Comparison of ENCODE assay signal across 9 cellular contexts in genomic region chr14:61329478-61330051, GRCh38. TPM values are rescaled to one million over a fixed set of nuclear protein-coding genes. Genes with fewer than 3 reads are reported as not detected.
A peak's percentile ranks its signal among the peaks of the same experiment; 100 is the strongest.
DNase-seq lines count a peak whose midpoint lies in the region; ATAC-seq and TF ChIP-seq lines count a peak whose summit lies in the region.
"Had no signal": no experiment of that assay in that cellular context is flagged by ENCODE, and none has a peak within 500 bp of the region (broad histone marks: within the 10 kb centered on the region; RNA-seq: fewer than 3 reads in every experiment).

No MANE protein-coding gene starts in this region.

- H3K36me3 ChIP-seq in heart right ventricle (no peaks in the 10 kb centered on the region), Loucy (ENCODE audit: insufficient read depth, low read length) (no peaks in the 10 kb centered on the region; the same call in none of the 2 replicates), gastroesophageal sphincter (no peaks in the 10 kb centered on the region), upper lobe of left lung (no peaks in the 10 kb centered on the region), mesendoderm (ENCODE audit: control insufficient read depth, insufficient read depth, low read length) (no peaks in the 10 kb centered on the region)

- H3F3A ChIP-seq in Loucy (ENCODE audit: low read depth), result no peaks in the 10 kb centered on the region; the same call in 1 of the 2 replicates

- peak overlapping the region; percentile 36 for H3K9ac ChIP-seq in Loucy (ENCODE audit: low read depth, low read length, poor library complexity, severe bottlenecking)
- no peak overlapping the region for H3K9ac ChIP-seq in mesendoderm (ENCODE audit: low read length)

- H3K79me1 ChIP-seq in mesendoderm (ENCODE audit: low read length), result no peaks in the 10 kb centered on the region

- H3K4me2 ChIP-seq in Loucy (ENCODE audit: low read depth, low read length, poor library complexity, severe bottlenecking) (peak overlapping the region; percentile 98), mesendoderm (ENCODE audit: low read length) (no peak overlapping the region)

- WGBS in heart right ventricle, 2 donors, result 85 to 88% methylated on average over 8 of the region's 8 CpGs
- 93 to 95% methylated on average over 3 to 5 of the region's 8 CpGs for WGBS in gastroesophageal sphincter (ENCODE audit: low coverage in 1 of 2), 2 donors
- WGBS in upper lobe of left lung, 2 donors, result 80 to 92% methylated on average over 8 of the region's 8 CpGs
- no CpG with 5 or more reads among the region's 8 CpGs for WGBS in mesendoderm (ENCODE audit: extremely low coverage, insufficient coverage, low lambda C conversion rate)

- no peak overlapping the region for H3K4ac ChIP-seq in mesendoderm (ENCODE audit: low read depth, low read length)

- H4K8ac ChIP-seq in mesendoderm (ENCODE audit: low read depth, low read length), result no peak overlapping the region

- no peak overlapping the region for H2BK5ac ChIP-seq in mesendoderm (ENCODE audit: low read length)

- peaks cover 23% of the 10 kb centered on the region for H3K27me3 Mint-ChIP-seq in nephron progenitor cell (ENCODE audit: low read depth, poor library complexity)

- peaks cover 80% of the 10 kb centered on the region for H4K20me1 ChIP-seq in Loucy (ENCODE audit: insufficient read depth, low read length, poor library complexity, severe bottlenecking)

- H3K36me3 Mint-ChIP-seq in nephron progenitor cell (ENCODE audit: low read depth), result no peaks in the 10 kb centered on the region

- intact Hi-C loops in heart right ventricle (cut with DNase I) (loop anchor here in 1 of 10 donors (10.0 kb wide), 1 partner anchor 105 kb away; no protein-coding TSS in a partner anchor), Right ventricle myocardium superior (cut with DNase I) (loop anchor here (10.0 kb wide), 1 partner anchor 85 kb away; no protein-coding TSS in a partner anchor)

- H3K27ac ChIP-seq in heart right ventricle, result peak overlapping the region in 9 of 10 donors; percentile 11 to 92 (median 52)
- peak overlapping the region in 3 of 4 donors; percentile 7 to 25 (median 10) for H3K27ac ChIP-seq in gastroesophageal sphincter
- H3K27ac ChIP-seq in upper lobe of left lung, result peak overlapping the region; percentile 35 to 93 (median 74)
- H3K27ac ChIP-seq in mesendoderm (ENCODE audit: low read depth, low read length), result no peak overlapping the region

- H3K9me3 Mint-ChIP-seq in nephron progenitor cell, result peaks cover 14% of the 10 kb centered on the region

- H3K79me2 ChIP-seq in Loucy (ENCODE audit: insufficient read depth, low read length) (peaks cover 99% of the 10 kb centered on the region), mesendoderm (ENCODE audit: control insufficient read depth, insufficient read depth, low read length) (no peaks in the 10 kb centered on the region)

- no peak for DNase-seq in heart right ventricle
- no peak for DNase-seq in Right ventricle myocardium superior
- DNase-seq in upper lobe of left lung, result no peak
- DNase-seq in nephron progenitor cell, result no peak
- no peak for DNase-seq in mesendoderm
- no peak for DNase-seq in kidney glomerular epithelial cell (lab: John Stamatoyannopoulos, UW)
- DNase-seq: stimulated activated CD4-positive, alpha-beta T cell treated with anti-CD3 and anti-CD28 coated beads, Interleukin-1b, Interleukin-23, amount 100 ng/mL, for 48 hours had no signal

- H3K4me1 ChIP-seq in heart right ventricle (peaks cover 0 to 80% (median 39%) of the 10 kb centered on the region in 9 donors), Loucy (ENCODE audit: insufficient read depth, low read length, poor library complexity, severe bottlenecking) (peaks cover 85% of the 10 kb centered on the region), gastroesophageal sphincter (no peaks in the 10 kb centered on the region), upper lobe of left lung (peaks cover 7 to 36% (median 29%) of the 10 kb centered on the region in 4 donors), mesendoderm (ENCODE audit: control insufficient read depth, low read depth, low read length) (no peaks in the 10 kb centered on the region)

- no peak for TF ChIP-seq POLR2A in gastroesophageal sphincter (IDR thresholded peaks at IDR 0.05)
- no peak for TF ChIP-seq POLR2A in upper lobe of left lung (IDR thresholded peaks at IDR 0.05)

- no peak overlapping the region for H3K4me3 Mint-ChIP-seq in nephron progenitor cell

- peak in 1 of 8 donors; percentile 32 for ATAC-seq in heart right ventricle
- no peak for ATAC-seq in Right ventricle myocardium superior (ENCODE audit: poor library complexity)
- no peak for ATAC-seq in gastroesophageal sphincter
- ATAC-seq in upper lobe of left lung (ENCODE audit: low FRiP score in 2 of 2), result peak in 1 of 2 donors; percentile 73

- no peak for TF ChIP-seq EP300 in gastroesophageal sphincter (IDR thresholded peaks at IDR 0.05)
- TF ChIP-seq EP300 in upper lobe of left lung (IDR thresholded peaks at IDR 0.05), result no peak

- H3K56ac ChIP-seq in mesendoderm (ENCODE audit: low read length), result no peak overlapping the region

- H3K9me3 ChIP-seq in heart right ventricle (peaks cover 0 to 12% (median 0%) of the 10 kb centered on the region in 11 donors), Loucy (ENCODE audit: insufficient read depth, low read depth, low read length) (peaks cover 8% of the 10 kb centered on the region), gastroesophageal sphincter (peaks cover 0 to 7% (median 0%) of the 10 kb centered on the region in 3 donors), upper lobe of left lung (no peaks in the 10 kb centered on the region)

- no peak overlapping the region for H3K27ac Mint-ChIP-seq in nephron progenitor cell

- no peak overlapping the region for H4K5ac ChIP-seq in mesendoderm (ENCODE audit: low read length)

- H3K9me2 ChIP-seq in Loucy (replicated peaks; ENCODE audit: low read depth, low read length), result no peaks in the 10 kb centered on the region

- H2AFZ ChIP-seq in Loucy (ENCODE audit: low read length), result no peak overlapping the region

- peak overlapping the region in 1 of 10 donors; percentile 7 for H3K4me3 ChIP-seq in heart right ventricle
- H3K4me3 ChIP-seq in Loucy (ENCODE audit: low read length, poor library complexity, severe bottlenecking), result peak overlapping the region; percentile 58
- H3K4me3 ChIP-seq in gastroesophageal sphincter, result no peak overlapping the region
- no peak overlapping the region for H3K4me3 ChIP-seq in upper lobe of left lung
- no peak overlapping the region for H3K4me3 ChIP-seq in mesendoderm (ENCODE audit: low read length)

- H3K27me3 ChIP-seq in heart right ventricle (no peaks in the 10 kb centered on the region), Loucy (ENCODE audit: insufficient read depth, low read length, poor library complexity, severe bottlenecking) (no peaks in the 10 kb centered on the region), gastroesophageal sphincter (no peaks in the 10 kb centered on the region), upper lobe of left lung (no peaks in the 10 kb centered on the region), mesendoderm (ENCODE audit: insufficient read depth, low read length, poor library complexity) (no peaks in the 10 kb centered on the region)

- no peak overlapping the region for H3K23ac ChIP-seq in mesendoderm (ENCODE audit: low read length)

- H2BK15ac ChIP-seq in mesendoderm (replicated peaks; ENCODE audit: low read depth), result no peak overlapping the region

- TF ChIP-seq CTCF in heart right ventricle (IDR thresholded peaks at IDR 0.05), result no peak
- TF ChIP-seq CTCF in Loucy (conservative IDR thresholded peaks at IDR 0.05; ENCODE audit: low read length), result no peak
- TF ChIP-seq CTCF in gastroesophageal sphincter (IDR thresholded peaks at IDR 0.05), result no peak
- no peak for TF ChIP-seq CTCF in upper lobe of left lung (IDR thresholded peaks at IDR 0.05)
- TF ChIP-seq CTCF in nephron progenitor cell (IDR thresholded peaks at IDR 0.05), result no peak

- H3K4me1 Mint-ChIP-seq in nephron progenitor cell, result peaks cover 19% of the 10 kb centered on the region

- H2BK120ac ChIP-seq in mesendoderm (ENCODE audit: low read depth, low read length), result no peak overlapping the region

- no peak overlapping the region for H3K18ac ChIP-seq in mesendoderm (ENCODE audit: low read length)

- H2AK5ac ChIP-seq in mesendoderm (ENCODE audit: low read length), result no peak overlapping the region

RNA-seq across cellular contexts. Expression of gene PRKCH, which starts 8.2 kb away (rescaled TPM):
- total RNA-seq in heart right ventricle (10 to 100 TPM; 12.4 to 25.1 (median 18.3) TPM), Right ventricle myocardium superior (14.5 TPM), gastroesophageal sphincter (10 to 100 TPM; 17.9 to 28.7 (median 25.0) TPM), upper lobe of left lung (100 to 1,000 TPM in 1 of 6 donors, 10 to 100 TPM in 5; 54.0 to 102 (median 76.6) TPM)
- 10 to 100 TPM in 1 of 2 donors, 1 to 10 TPM in 1; 8.3 to 18.1 TPM for polyA plus RNA-seq in heart right ventricle
- 9.3 TPM for polyA plus RNA-seq in mesendoderm (2013, experiment 1 of 2)
- polyA plus RNA-seq in mesendoderm (2013, experiment 2 of 2), result 7.0 TPM

RNA-seq across cellular contexts. Expression of gene TMEM30B, which starts 48.4 kb away (rescaled TPM):
- total RNA-seq in heart right ventricle (1 to 10 TPM in 3 of 10 donors, under 1 TPM in 7; 0.32 to 1.9 (median 0.71) TPM), Right ventricle myocardium superior (0.27 TPM), gastroesophageal sphincter (1 to 10 TPM; 1.6 to 4.8 (median 2.6) TPM), upper lobe of left lung (10 to 100 TPM; 15.7 to 59.7 (median 26.4) TPM)
- polyA plus RNA-seq in heart right ventricle, result under 1 TPM; 0.15 to 0.35 TPM
- polyA plus RNA-seq in mesendoderm (2013, experiment 1 of 2), result 9.9 TPM
- polyA plus RNA-seq in mesendoderm (2013, experiment 2 of 2), result 9.9 TPM
